ENCODE assay signal across 14 cellular contexts in the genomic region with DNA sequence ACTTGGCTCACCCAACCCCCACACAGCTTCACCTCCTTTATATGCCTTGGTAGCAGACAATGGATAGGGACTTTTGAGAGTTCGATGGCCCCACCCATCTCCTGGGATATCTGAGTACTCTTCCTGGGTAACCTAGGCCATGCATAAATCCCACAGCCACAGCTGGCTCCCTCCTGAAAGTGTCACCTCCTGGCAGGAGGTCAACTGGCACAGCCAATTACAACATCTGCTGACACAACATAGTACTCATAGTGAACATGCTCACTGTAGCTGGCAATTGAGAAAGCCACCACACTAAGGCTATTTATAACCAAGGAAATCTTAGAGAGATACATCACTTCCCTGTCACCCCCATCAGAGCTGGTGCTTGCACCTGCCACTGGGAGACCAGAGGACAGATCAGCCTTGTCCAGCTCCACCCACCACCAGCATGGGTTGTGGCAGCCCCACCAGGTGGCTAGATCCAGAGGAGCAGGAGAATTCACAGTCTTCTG.
DNase-seq lines count a peak whose midpoint lies in the region; ATAC-seq and TF ChIP-seq lines count a peak whose summit lies in the region.
"Had no signal": no experiment of that assay in that cellular context is flagged by ENCODE, and none has a peak within 500 bp of the region (broad histone marks: within the 10 kb centered on the region; RNA-seq: fewer than 3 reads in every experiment).

No MANE protein-coding gene starts in this region.

- H3K4me3 ChIP-seq in mesendoderm (ENCODE audit: low read length) = no peak overlapping the region

- no peak overlapping the region for H3K4me2 ChIP-seq in mesendoderm (ENCODE audit: low read length)

- H3K56ac ChIP-seq in mesendoderm (ENCODE audit: low read length) = no peak overlapping the region

- H4K8ac ChIP-seq in mesendoderm (ENCODE audit: low read depth, low read length) = no peak overlapping the region

- H3K4me1 Mint-ChIP-seq in mesothelial cell of epicardium = no peaks in the 10 kb centered on the region
- H3K4me1 Mint-ChIP-seq: memory B cell, T-cell had no signal

- no peak overlapping the region for H2AK5ac ChIP-seq in mesendoderm (ENCODE audit: low read length)

- no peak overlapping the region for H2BK120ac ChIP-seq in mesendoderm (ENCODE audit: low read depth, low read length)

- no peak overlapping the region for H4K5ac ChIP-seq in mesendoderm (ENCODE audit: low read length)

- H3K36me3 Mint-ChIP-seq in mesothelial cell of epicardium = peaks cover 20% of the 10 kb centered on the region
- H3K36me3 Mint-ChIP-seq: memory B cell, T-cell had no signal

- H2BK5ac ChIP-seq in mesendoderm (ENCODE audit: low read length) = no peak overlapping the region

- H3K4me3 Mint-ChIP-seq in mesothelial cell of epicardium = no peak overlapping the region
- H3K4me3 Mint-ChIP-seq: activated T-helper 1 cell treated with anti-CD3 and anti-CD28 coated beads, Interleukin-12 subunit alpha, Interleukin-12 subunit beta, Interleukin-2, Interleukin-4 antibody, amounts not matched to agents 30 ng/mL and 10 ng/mL and 1 ng/mL, durations not matched to agents 14 hours and 24 hours and 36 hours; memory B cell; T-cell had no signal

- no peaks in the 10 kb centered on the region for H3K36me3 ChIP-seq in mesendoderm (ENCODE audit: control insufficient read depth, insufficient read depth, low read length)

- ATAC-seq in HG03460 (IDR thresholded peaks at IDR 0.05; ENCODE audit: unreplicated experiment) = peak; percentile 46
- ATAC-seq: T-cell had no signal

- no peak overlapping the region for H3K27ac ChIP-seq in mesendoderm (ENCODE audit: low read depth, low read length)

- no peaks in the 10 kb centered on the region for H3K27me3 ChIP-seq in mesendoderm (ENCODE audit: insufficient read depth, low read length, poor library complexity)

- H3K9me3 Mint-ChIP-seq in mesothelial cell of epicardium = peaks cover 35% of the 10 kb centered on the region

- no peak overlapping the region for H2BK15ac ChIP-seq in mesendoderm (replicated peaks; ENCODE audit: low read depth)

- no CpG with 5 or more reads among the region's 1 CpG for WGBS in mesendoderm (ENCODE audit: extremely low coverage, insufficient coverage, low lambda C conversion rate)

- H3K4ac ChIP-seq in mesendoderm (ENCODE audit: low read depth, low read length) = no peak overlapping the region

- TF ChIP-seq CTCF in mesothelial cell of epicardium (IDR thresholded peaks at IDR 0.05; ENCODE audit: unreplicated experiment) = no peak
- no peak for TF ChIP-seq CTCF in GM10266 (IDR thresholded peaks at IDR 0.05; ENCODE audit: control insufficient read depth, insufficient read depth, low read depth, missing control alignments)

- DNase-seq in NCI-H748 (lab: John Stamatoyannopoulos, UW; ENCODE audit: unreplicated experiment) (peak; percentile 10), NCI-H748 treated with DMSO at 0.1 percent for 48 hours (lab: John Stamatoyannopoulos, UW) (no peak), NCI-H69 (lab: John Stamatoyannopoulos, UW) (peak; percentile 71), mesendoderm (peak; percentile 26), mesothelial cell of epicardium (ENCODE audit: low spot score in 2 of 2, unreplicated experiment in 2 of 2) (no peak), cerebellar nuclear complex (lab: John Stamatoyannopoulos, UW) (no peak), GM10266 (ENCODE audit: extremely low spot score) (no peak)
- DNase-seq: activated CD4-positive, alpha-beta T cell treated with anti-CD3 and anti-CD28 coated beads for 48 hours; anterior cingulate cortex; stimulated activated CD8-positive, alpha-beta memory T cell treated with anti-CD3 and anti-CD28 coated beads, Interleukin-4, amount 100 ng/mL, for 48 hours; T-cell had no signal

- no peak overlapping the region for H3K27ac Mint-ChIP-seq in mesothelial cell of epicardium
- H3K27ac Mint-ChIP-seq: activated T-helper 1 cell treated with anti-CD3 and anti-CD28 coated beads, Interleukin-12 subunit alpha, Interleukin-12 subunit beta, Interleukin-2, Interleukin-4 antibody, amounts not matched to agents 30 ng/mL and 10 ng/mL and 1 ng/mL, durations not matched to agents 14 hours and 24 hours and 36 hours; memory B cell; T-cell had no signal

- no peak overlapping the region for H3K9ac ChIP-seq in mesendoderm (ENCODE audit: low read length)

- no peaks in the 10 kb centered on the region for H3K79me1 ChIP-seq in mesendoderm (ENCODE audit: low read length)

- H3K4me1 ChIP-seq in mesendoderm (ENCODE audit: control insufficient read depth, low read depth, low read length) = no peaks in the 10 kb centered on the region

- no peak overlapping the region for H3K18ac ChIP-seq in mesendoderm (ENCODE audit: low read length)

- H3K79me2 ChIP-seq in mesendoderm (ENCODE audit: control insufficient read depth, insufficient read depth, low read length) = no peaks in the 10 kb centered on the region

- H3K23ac ChIP-seq in mesendoderm (ENCODE audit: low read length) = no peak overlapping the region

- no peaks in the 10 kb centered on the region for H3K27me3 Mint-ChIP-seq in mesothelial cell of epicardium (ENCODE audit: low read depth)
- H3K27me3 Mint-ChIP-seq: memory B cell, T-cell had no signal

Comparison
In these comparisons a context has a peak if more than half of its experiments do, and no peak if none do; other contexts are left out.
1. DNase-seq: peak in NCI-H748 (single experiment), NCI-H69 (single experiment) and mesendoderm (single experiment); none in NCI-H748 treated with DMSO at 0.1 percent for 48 hours (single experiment), mesothelial cell of epicardium (0 of 2), cerebellar nuclear complex (0 of 2) and GM10266 (single experiment).